In genomic region chr15:70195808-70196304, GRCh38 we compare ENCODE assay signal across 7 cellular contexts.
DNase-seq lines count a peak whose midpoint lies in the region; ATAC-seq and TF ChIP-seq lines count a peak whose summit lies in the region.

No MANE protein-coding gene starts in this region.

- H2BK120ac ChIP-seq in mesendoderm (ENCODE audit: low read depth, low read length): no peak overlapping the region

- intact Hi-C loops in uterus (cut with DNase I; ENCODE audit: low total_unique reads): no loop called here

- 0 out of 2 replicates have a peak, but pooled peaks cover 7% of the 10 kb centered on the region for H4K20me1 ChIP-seq in Karpas-422 (ENCODE audit: insufficient read depth, low read depth, low read length)

- WGBS in ectodermal cell, 2 experiments: 65% methylated on average over 9 of the region's 9 CpGs
- WGBS in mesendoderm (ENCODE audit: extremely low coverage, insufficient coverage, low lambda C conversion rate): no CpG with 5 or more reads among the region's 9 CpGs

- H3K4me3 ChIP-seq in Karpas-422 (ENCODE audit: low read length) (peak overlapping the region; percentile 44; the same call in 1 of the 2 replicates), ectodermal cell (ENCODE audit: insufficient read depth, low read depth, low read length) (no peak overlapping the region), mesendoderm (ENCODE audit: low read length) (no peak overlapping the region), uterus (no peak overlapping the region)

- no peak for TF ChIP-seq POLR2A in uterus (IDR thresholded peaks at IDR 0.05)

- H3K9me3 ChIP-seq in Karpas-422 (ENCODE audit: low read length): no peaks in the 10 kb centered on the region
- H3K9me3 ChIP-seq in ectodermal cell (ENCODE audit: control insufficient read depth, low read length): no peaks in the 10 kb centered on the region
- no peaks in the 10 kb centered on the region for H3K9me3 ChIP-seq in uterus

- no peak overlapping the region for H4K5ac ChIP-seq in mesendoderm (ENCODE audit: low read length)

- H3K4me1 ChIP-seq in Karpas-422 (ENCODE audit: low read length) (peaks cover 57% of the 10 kb centered on the region), ectodermal cell (ENCODE audit: control insufficient read depth, insufficient read depth, low read length) (peaks cover 28% of the 10 kb centered on the region), mesendoderm (ENCODE audit: control insufficient read depth, low read depth, low read length) (peaks cover 21% of the 10 kb centered on the region), uterus (peaks cover 7 to 14% of the 10 kb centered on the region in 2 donors)

- H3K27ac ChIP-seq in Karpas-422 (ENCODE audit: low read length) (peak overlapping the region; percentile 100; the same call in 1 of the 2 replicates), ectodermal cell (ENCODE audit: insufficient read depth, low read depth, low read length, poor library complexity, severe bottlenecking) (peak overlapping the region; percentile 65), mesendoderm (ENCODE audit: low read depth, low read length) (peak overlapping the region; percentile 14), uterus (peak overlapping the region; percentile 59 to 76)

- peak overlapping the region; percentile 20 for H3K23ac ChIP-seq in mesendoderm (ENCODE audit: low read length)

- H3K56ac ChIP-seq in mesendoderm (ENCODE audit: low read length): peak overlapping the region; percentile 68

- no peaks in the 10 kb centered on the region for H3K36me3 ChIP-seq in Karpas-422 (ENCODE audit: insufficient read depth, low read length)
- H3K36me3 ChIP-seq in ectodermal cell (ENCODE audit: control insufficient read depth, insufficient read depth, low read length): no peaks in the 10 kb centered on the region
- no peaks in the 10 kb centered on the region for H3K36me3 ChIP-seq in mesendoderm (ENCODE audit: control insufficient read depth, insufficient read depth, low read length)
- no peaks in the 10 kb centered on the region for H3K36me3 ChIP-seq in uterus

- peak overlapping the region; percentile 1 for H3K4ac ChIP-seq in mesendoderm (ENCODE audit: low read depth, low read length)

- H3K27me3 ChIP-seq in Karpas-422 (ENCODE audit: low read length) (no peaks in the 10 kb centered on the region), ectodermal cell (ENCODE audit: control insufficient read depth, insufficient read depth, low read length, poor library complexity, severe bottlenecking) (no peaks in the 10 kb centered on the region), mesendoderm (ENCODE audit: insufficient read depth, low read length, poor library complexity) (no peaks in the 10 kb centered on the region), uterus (no peaks in the 10 kb centered on the region)

- no peak overlapping the region for H2AFZ ChIP-seq in Karpas-422 (ENCODE audit: low read length)

- H3K9me2 ChIP-seq in Karpas-422 (replicated peaks; ENCODE audit: insufficient read depth, low read length): no peaks in the 10 kb centered on the region

- no peak overlapping the region for H2BK15ac ChIP-seq in mesendoderm (replicated peaks; ENCODE audit: low read depth)

- H3K4me2 ChIP-seq in Karpas-422 (ENCODE audit: low read depth, low read length, poor library complexity, severe bottlenecking) (peak overlapping the region; percentile 98), mesendoderm (ENCODE audit: low read length) (no peak overlapping the region)

- DNase-seq in Karpas-422 (no peak), mesendoderm (no peak), uterus (peak; percentile 88), GM19240 (ENCODE audit: insufficient read length, low spot score) (no peak), T-helper 1 cell (no peak)

- no peak for TF ChIP-seq CTCF in uterus (IDR thresholded peaks at IDR 0.05)

- no peaks in the 10 kb centered on the region for H3K79me1 ChIP-seq in mesendoderm (ENCODE audit: low read length)

- peak overlapping the region; percentile 57 for H2BK5ac ChIP-seq in mesendoderm (ENCODE audit: low read length)

- H3K18ac ChIP-seq in mesendoderm (ENCODE audit: low read length): peak overlapping the region; percentile 20

- H3K79me2 ChIP-seq in Karpas-422 (ENCODE audit: low read length) (no peaks in the 10 kb centered on the region), mesendoderm (ENCODE audit: control insufficient read depth, insufficient read depth, low read length) (no peaks in the 10 kb centered on the region)

- peak overlapping the region; percentile 61 for H2AK5ac ChIP-seq in mesendoderm (ENCODE audit: low read length)

- H3K9ac ChIP-seq in Karpas-422 (ENCODE audit: low read length): peak overlapping the region; percentile 56
- peak overlapping the region; percentile 6 for H3K9ac ChIP-seq in mesendoderm (ENCODE audit: low read length)

- H4K8ac ChIP-seq in mesendoderm (ENCODE audit: low read depth, low read length): no peak overlapping the region

- ATAC-seq in HG03097 (IDR thresholded peaks at IDR 0.05; ENCODE audit: low FRiP score, unreplicated experiment): no peak

Comparison
In these comparisons a context has a peak if more than half of its experiments do, and no peak if none do; other contexts are left out.
1. DNase-seq: peak in uterus (2 of 2); none in Karpas-422 (single experiment), mesendoderm (single experiment), GM19240 (single experiment) and T-helper 1 cell (0 of 5).
2. H3K27ac ChIP-seq: peak in every context shown above with its lines; median percentile 100 in Karpas-422; 68 in uterus; 65 in ectodermal cell; 14 in mesendoderm.